8 cellular contexts compared by ENCODE assay signal in the genomic region with DNA sequence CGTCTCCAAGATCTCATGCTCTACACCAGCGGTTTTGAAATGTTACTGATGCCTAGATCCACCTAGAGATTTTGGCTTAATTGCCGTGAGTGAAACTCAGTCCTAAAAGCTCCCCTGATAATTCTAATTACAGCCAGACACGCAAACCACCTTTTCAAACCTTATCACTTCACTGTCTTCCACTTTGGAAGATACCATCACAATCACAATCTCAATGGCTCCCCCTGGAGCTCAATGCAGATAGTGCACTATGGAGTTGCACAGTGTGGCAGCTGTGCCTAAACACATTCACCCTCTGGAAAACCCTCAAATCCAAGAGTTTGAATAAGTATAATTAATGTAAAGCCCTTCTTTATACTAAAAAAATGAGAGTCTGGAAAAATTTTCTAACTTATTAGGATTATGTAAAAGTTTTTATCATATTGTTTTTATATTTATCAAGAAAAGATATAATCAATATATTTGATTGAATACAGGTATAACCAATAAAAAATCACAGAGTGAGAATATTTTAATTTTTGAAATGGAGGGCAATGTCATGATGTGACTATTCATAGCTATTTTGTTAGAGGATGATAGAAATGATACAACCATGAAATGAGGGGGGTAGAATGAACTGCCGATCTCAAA.
DNase-seq lines count a peak whose midpoint lies in the region; ATAC-seq, FAIRE-seq and TF ChIP-seq lines count a peak whose summit lies in the region.

No MANE protein-coding gene starts in this region.

- TF ChIP-seq CTCF in Caco-2 (IDR thresholded peaks at IDR 0.05; ENCODE audit: insufficient read depth in 1 of 2, low read depth in 1 of 2, low read length in 1 of 2, severe bottlenecking in 1 of 2, unreplicated experiment in 1 of 2) (peak; percentile 89), pancreas (IDR thresholded peaks at IDR 0.05) (peak; percentile 30 to 72 (median 62))
- peak; percentile 80 for TF ChIP-seq CTCF in activated CD8-positive, alpha-beta T cell treated with anti-CD3 and anti-CD28 coated beads for 36 hours (IDR thresholded peaks at IDR 0.05)

- no peak overlapping the region for H3K27ac Mint-ChIP-seq in Caco-2 (ENCODE audit: unreplicated experiment)
- H3K27ac Mint-ChIP-seq in activated CD8-positive, alpha-beta T cell treated with anti-CD3 and anti-CD28 coated beads for 36 hours, result no peak overlapping the region

- WGBS in pancreas, 2 donors, result 46 to 56% methylated on average over 5 of the region's 5 CpGs

- H3K4me1 ChIP-seq in Caco-2 (no peaks in the 10 kb centered on the region), pancreas (no peaks in the 10 kb centered on the region)

- H3K27ac ChIP-seq in pancreas, result no peak overlapping the region

- H3K36me3 ChIP-seq in Caco-2 (ENCODE audit: control insufficient read depth, insufficient read depth, low read length), result no peaks in the 10 kb centered on the region
- H3K36me3 ChIP-seq in pancreas, result no peaks in the 10 kb centered on the region

- H3K9me3 ChIP-seq in Caco-2 (no peaks in the 10 kb centered on the region), pancreas (no peaks in the 10 kb centered on the region)

- H3K4me1 Mint-ChIP-seq in Caco-2 (ENCODE audit: low read depth, unreplicated experiment), result no peaks in the 10 kb centered on the region
- no peaks in the 10 kb centered on the region for H3K4me1 Mint-ChIP-seq in activated CD8-positive, alpha-beta T cell treated with anti-CD3 and anti-CD28 coated beads for 36 hours (ENCODE audit: low read depth)

- CTCF ChIA-PET in Caco-2 (lab: Charles Lee), result interaction anchor here (1.0 to 2.8 kb wide), 3 partner anchors 67 to 641 kb away, joined by 3 to 28 read pairs (median 5); no protein-coding TSS in a partner anchor
- CTCF ChIA-PET in activated CD8-positive, alpha-beta T cell treated with anti-CD3 and anti-CD28 coated beads for 36 hours (lab: Charles Lee), result interaction anchor here (0.8 to 4.0 kb wide), 15 partner anchors 10 to 641 kb away, joined by 3 to 22 read pairs (median 3); no protein-coding TSS in a partner anchor

- peaks cover 9% of the 10 kb centered on the region for H3K27me3 Mint-ChIP-seq in Caco-2 (ENCODE audit: insufficient read depth, unreplicated experiment)
- H3K27me3 Mint-ChIP-seq in activated CD8-positive, alpha-beta T cell treated with anti-CD3 and anti-CD28 coated beads for 36 hours, result peaks cover 1% of the 10 kb centered on the region

- H3K4me3 Mint-ChIP-seq in Caco-2 (ENCODE audit: unreplicated experiment), result no peak overlapping the region
- no peak overlapping the region for H3K4me3 Mint-ChIP-seq in activated CD8-positive, alpha-beta T cell treated with anti-CD3 and anti-CD28 coated beads for 36 hours

- POLR2A ChIA-PET in Caco-2 (lab: Charles Lee), result no interaction called here
- POLR2A ChIA-PET in activated CD8-positive, alpha-beta T cell treated with anti-CD3 and anti-CD28 coated beads for 36 hours (lab: Charles Lee), result no interaction called here

- intact Hi-C loops in Caco-2 (cut with micrococcal nuclease; ENCODE audit: unreplicated experiment) (loop anchor here (1.0 kb wide), 3 partner anchors 106 to 641 kb away; no protein-coding TSS in a partner anchor), pancreas (cut with DNase I) (loop anchor here in 2 of 3 donors (10.0 kb wide), 1 partner anchor 640 kb away; no protein-coding TSS in a partner anchor)
- intact Hi-C loops in activated CD8-positive, alpha-beta T cell treated with anti-CD3 and anti-CD28 coated beads for 36 hours (cut with micrococcal nuclease), result loop anchor here (2.0 kb wide), 1 partner anchor 642 kb away; no protein-coding TSS in a partner anchor

- H3K4me3 ChIP-seq in Caco-2 (ENCODE audit: low read depth, low read length) (no peak overlapping the region), pancreas (no peak overlapping the region)

- no peaks in the 10 kb centered on the region for H3K9me3 Mint-ChIP-seq in Caco-2 (ENCODE audit: unreplicated experiment)
- no peaks in the 10 kb centered on the region for H3K9me3 Mint-ChIP-seq in activated CD8-positive, alpha-beta T cell treated with anti-CD3 and anti-CD28 coated beads for 36 hours

- DNase-seq in Caco-2 (peak; percentile 65 to 75), NCI-H345 (lab: John Stamatoyannopoulos, UW) (peak; percentile 66), foreskin melanocyte (peak; percentile 31), pancreas (peak in 5 of 6 donors; percentile 3 to 69 (median 27))
- DNase-seq in activated CD8-positive, alpha-beta T cell treated with anti-CD3 and anti-CD28 coated beads for 36 hours, result peak; percentile 67
- DNase-seq in stimulated activated naive CD4-positive, alpha-beta T cell treated with Interleukin-2 at 50 U/mL for 16 hours (lab: John Stamatoyannopoulos, UW), result no peak

- no peaks in the 10 kb centered on the region for H3K36me3 Mint-ChIP-seq in Caco-2 (ENCODE audit: insufficient read depth, unreplicated experiment)
- no peaks in the 10 kb centered on the region for H3K36me3 Mint-ChIP-seq in activated CD8-positive, alpha-beta T cell treated with anti-CD3 and anti-CD28 coated beads for 36 hours (ENCODE audit: low read depth)

- ATAC-seq in GM19397 (IDR thresholded peaks at IDR 0.05; ENCODE audit: unreplicated experiment), result peak; percentile 92
- peak; percentile 91 for ATAC-seq in HG03432 (IDR thresholded peaks at IDR 0.05; ENCODE audit: unreplicated experiment)
- peak; percentile 78 for ATAC-seq in activated CD8-positive, alpha-beta T cell treated with anti-CD3 and anti-CD28 coated beads for 36 hours
- ATAC-seq in pancreas, result peak in 3 of 4 donors; percentile 71 to 89 (median 89)

- H3K27me3 ChIP-seq in Caco-2 (replicated peaks; ENCODE audit: control insufficient read depth, insufficient read depth, low read length) (no peaks in the 10 kb centered on the region), pancreas (no peaks in the 10 kb centered on the region)

- FAIRE-seq in pancreas (lab: Jason Lieb, UNC), result peak; percentile 74

- BruUV-seq in Caco-2 (replicated peaks; lab: Mats Ljungman, UMichigan), result no TSS peak
